Comparison of ENCODE assay signal across 1 cellular context in genomic region chrX:149648932-149649331, GRCh38.
TF ChIP-seq lines count a peak whose summit lies in the region.

No MANE protein-coding gene starts in this region.

TF ChIP-seq in GM12878, 131 proteins besides CTCF, POLR2A, EP300 and RAD21:
- TF ChIP-seq IKZF2 (IDR thresholded peaks at IDR 0.05) (no peak), ZBTB4 (CRISPR knock-in tag; IDR thresholded peaks at IDR 0.05) (no peak), JUND (IDR thresholded peaks at IDR 0.05; ENCODE audit: low read depth, low read length) (no peak), IRF5 (IDR thresholded peaks at IDR 0.05; ENCODE audit: borderline replicate concordance) (no peak), USF1 (IDR thresholded peaks at IDR 0.05; ENCODE audit: borderline replicate concordance, extremely low read length, insufficient read depth, low read depth, low read length) (no peak), BACH1 (IDR thresholded peaks at IDR 0.05; ENCODE audit: borderline replicate concordance) (no peak), HDAC2 (IDR thresholded peaks at IDR 0.05) (no peak), SUZ12 (IDR thresholded peaks at IDR 0.05; ENCODE audit: unreplicated experiment) (no peak), CBX5 (IDR thresholded peaks at IDR 0.05; ENCODE audit: low read depth) (no peak), BHLHE40 (IDR thresholded peaks at IDR 0.05; ENCODE audit: borderline replicate concordance in 1 of 2, low read depth in 2 of 2, low read length in 1 of 2) (no peak)
- TF ChIP-seq, protein P1, sequence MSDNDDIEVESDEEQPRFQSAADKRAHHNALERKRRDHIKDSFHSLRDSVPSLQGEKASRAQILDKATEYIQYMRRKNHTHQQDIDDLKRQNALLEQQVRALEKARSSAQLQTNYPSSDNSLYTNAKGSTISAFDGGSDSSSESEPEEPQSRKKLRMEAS (IDR thresholded peaks at IDR 0.05; ENCODE audit: low read depth, low read length): no peak
- TF ChIP-seq, protein P2, sequence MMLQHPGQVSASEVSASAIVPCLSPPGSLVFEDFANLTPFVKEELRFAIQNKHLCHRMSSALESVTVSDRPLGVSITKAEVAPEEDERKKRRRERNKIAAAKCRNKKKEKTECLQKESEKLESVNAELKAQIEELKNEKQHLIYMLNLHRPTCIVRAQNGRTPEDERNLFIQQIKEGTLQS (IDR thresholded peaks at IDR 0.05; ENCODE audit: borderline replicate concordance, extremely low read depth, low read depth, low read length): no peak
